Comparison of ENCODE assay signal across 11 cellular contexts in the genomic region with DNA sequence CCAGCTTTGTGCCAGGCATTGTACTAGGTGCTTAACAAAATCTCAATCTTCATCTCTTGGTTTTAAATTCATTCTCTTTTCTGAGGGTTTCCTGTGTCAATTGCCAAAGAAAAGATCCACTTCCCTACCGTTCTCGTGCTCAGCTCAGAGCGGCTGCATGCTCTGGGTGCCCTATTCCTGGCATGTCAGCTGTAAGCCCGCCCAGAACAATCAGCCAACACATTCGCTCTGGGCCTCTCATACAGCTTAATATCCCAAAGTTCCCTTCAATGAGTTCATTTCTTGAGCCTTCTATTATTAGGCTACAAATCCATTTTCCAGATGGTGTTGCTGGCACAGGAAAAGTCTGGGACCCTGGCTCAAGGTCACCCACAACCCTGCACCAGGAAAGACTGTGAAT. TPM values are rescaled to one million over a fixed set of nuclear protein-coding genes. Genes with fewer than 3 reads are reported as not detected.
"Had no signal": no experiment of that assay in that cellular context is flagged by ENCODE, and none has a peak within 500 bp of the region (broad histone marks: within the 10 kb centered on the region; RNA-seq: fewer than 3 reads in every experiment).

No MANE protein-coding gene starts in this region.

- H3K27ac ChIP-seq: GM23248, HL-60 had no signal

- H3K36me3 ChIP-seq: HAP-1 had no signal

- DNase-seq: GM23248, GOT3, H7, HFFc6 had no signal

- H3K9me3 ChIP-seq: HAP-1 had no signal

- H3K4me1 ChIP-seq: HAP-1 had no signal

- H3K4me3 ChIP-seq: GM23248, HAP-1 had no signal

- ATAC-seq: HCT116, HepG2 had no signal

RNA-seq across cellular contexts. Expression of gene LRFN2, which starts 24.3 kb away (rescaled TPM):
- total RNA-seq: GM23248, H4, HepG2, HFFc6, HT1080 had no signal
- polyA plus RNA-seq: GM23248, HepG2, IgD-negative memory B cell had no signal
